Comparison of ENCODE assay signal across 1 cellular context in the genomic region with DNA sequence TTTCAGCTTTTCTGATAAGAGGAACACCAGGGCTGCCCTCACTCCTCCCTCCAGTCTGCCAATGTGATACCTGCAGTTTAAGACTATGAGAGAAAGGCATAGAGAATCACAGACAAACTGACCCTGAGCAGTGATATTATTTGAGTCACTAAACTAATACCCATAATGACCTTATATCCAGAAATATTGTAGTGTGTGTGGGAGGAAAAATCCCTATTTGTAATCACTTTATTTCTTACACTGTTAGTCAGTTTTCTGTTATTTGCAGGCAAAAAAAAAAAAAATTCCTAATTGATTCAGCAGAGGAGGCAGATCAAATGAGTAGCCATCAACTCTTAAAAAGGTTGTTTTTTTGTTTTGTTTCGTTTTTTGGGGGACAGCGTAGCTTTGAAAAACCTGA.
TF ChIP-seq lines count a peak whose summit lies in the region.

No MANE protein-coding gene starts in this region.

TF ChIP-seq in GM23338, 12 proteins besides CTCF, POLR2A, EP300 and RAD21 (continued from another document):
- TF ChIP-seq, protein P1, sequence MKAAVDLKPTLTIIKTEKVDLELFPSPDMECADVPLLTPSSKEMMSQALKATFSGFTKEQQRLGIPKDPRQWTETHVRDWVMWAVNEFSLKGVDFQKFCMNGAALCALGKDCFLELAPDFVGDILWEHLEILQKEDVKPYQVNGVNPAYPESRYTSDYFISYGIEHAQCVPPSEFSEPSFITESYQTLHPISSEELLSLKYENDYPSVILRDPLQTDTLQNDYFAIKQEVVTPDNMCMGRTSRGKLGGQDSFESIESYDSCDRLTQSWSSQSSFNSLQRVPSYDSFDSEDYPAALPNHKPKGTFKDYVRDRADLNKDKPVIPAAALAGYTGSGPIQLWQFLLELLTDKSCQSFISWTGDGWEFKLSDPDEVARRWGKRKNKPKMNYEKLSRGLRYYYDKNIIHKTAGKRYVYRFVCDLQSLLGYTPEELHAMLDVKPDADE (IDR thresholded peaks at IDR 0.05): no peak
- no peak for TF ChIP-seq EZH2phosphoT487 (IDR thresholded peaks at IDR 0.05; ENCODE audit: unreplicated experiment)
- TF ChIP-seq CREB1 (CRISPR knock-in tag; IDR thresholded peaks at IDR 0.05; ENCODE audit: low read depth): no peak
- no peak for TF ChIP-seq ZNF331 (CRISPR knock-in tag; IDR thresholded peaks at IDR 0.05; ENCODE audit: low read depth)
- TF ChIP-seq POLR2AphosphoS5 (IDR thresholded peaks at IDR 0.05; ENCODE audit: low read depth): no peak
- TF ChIP-seq, protein P2, sequence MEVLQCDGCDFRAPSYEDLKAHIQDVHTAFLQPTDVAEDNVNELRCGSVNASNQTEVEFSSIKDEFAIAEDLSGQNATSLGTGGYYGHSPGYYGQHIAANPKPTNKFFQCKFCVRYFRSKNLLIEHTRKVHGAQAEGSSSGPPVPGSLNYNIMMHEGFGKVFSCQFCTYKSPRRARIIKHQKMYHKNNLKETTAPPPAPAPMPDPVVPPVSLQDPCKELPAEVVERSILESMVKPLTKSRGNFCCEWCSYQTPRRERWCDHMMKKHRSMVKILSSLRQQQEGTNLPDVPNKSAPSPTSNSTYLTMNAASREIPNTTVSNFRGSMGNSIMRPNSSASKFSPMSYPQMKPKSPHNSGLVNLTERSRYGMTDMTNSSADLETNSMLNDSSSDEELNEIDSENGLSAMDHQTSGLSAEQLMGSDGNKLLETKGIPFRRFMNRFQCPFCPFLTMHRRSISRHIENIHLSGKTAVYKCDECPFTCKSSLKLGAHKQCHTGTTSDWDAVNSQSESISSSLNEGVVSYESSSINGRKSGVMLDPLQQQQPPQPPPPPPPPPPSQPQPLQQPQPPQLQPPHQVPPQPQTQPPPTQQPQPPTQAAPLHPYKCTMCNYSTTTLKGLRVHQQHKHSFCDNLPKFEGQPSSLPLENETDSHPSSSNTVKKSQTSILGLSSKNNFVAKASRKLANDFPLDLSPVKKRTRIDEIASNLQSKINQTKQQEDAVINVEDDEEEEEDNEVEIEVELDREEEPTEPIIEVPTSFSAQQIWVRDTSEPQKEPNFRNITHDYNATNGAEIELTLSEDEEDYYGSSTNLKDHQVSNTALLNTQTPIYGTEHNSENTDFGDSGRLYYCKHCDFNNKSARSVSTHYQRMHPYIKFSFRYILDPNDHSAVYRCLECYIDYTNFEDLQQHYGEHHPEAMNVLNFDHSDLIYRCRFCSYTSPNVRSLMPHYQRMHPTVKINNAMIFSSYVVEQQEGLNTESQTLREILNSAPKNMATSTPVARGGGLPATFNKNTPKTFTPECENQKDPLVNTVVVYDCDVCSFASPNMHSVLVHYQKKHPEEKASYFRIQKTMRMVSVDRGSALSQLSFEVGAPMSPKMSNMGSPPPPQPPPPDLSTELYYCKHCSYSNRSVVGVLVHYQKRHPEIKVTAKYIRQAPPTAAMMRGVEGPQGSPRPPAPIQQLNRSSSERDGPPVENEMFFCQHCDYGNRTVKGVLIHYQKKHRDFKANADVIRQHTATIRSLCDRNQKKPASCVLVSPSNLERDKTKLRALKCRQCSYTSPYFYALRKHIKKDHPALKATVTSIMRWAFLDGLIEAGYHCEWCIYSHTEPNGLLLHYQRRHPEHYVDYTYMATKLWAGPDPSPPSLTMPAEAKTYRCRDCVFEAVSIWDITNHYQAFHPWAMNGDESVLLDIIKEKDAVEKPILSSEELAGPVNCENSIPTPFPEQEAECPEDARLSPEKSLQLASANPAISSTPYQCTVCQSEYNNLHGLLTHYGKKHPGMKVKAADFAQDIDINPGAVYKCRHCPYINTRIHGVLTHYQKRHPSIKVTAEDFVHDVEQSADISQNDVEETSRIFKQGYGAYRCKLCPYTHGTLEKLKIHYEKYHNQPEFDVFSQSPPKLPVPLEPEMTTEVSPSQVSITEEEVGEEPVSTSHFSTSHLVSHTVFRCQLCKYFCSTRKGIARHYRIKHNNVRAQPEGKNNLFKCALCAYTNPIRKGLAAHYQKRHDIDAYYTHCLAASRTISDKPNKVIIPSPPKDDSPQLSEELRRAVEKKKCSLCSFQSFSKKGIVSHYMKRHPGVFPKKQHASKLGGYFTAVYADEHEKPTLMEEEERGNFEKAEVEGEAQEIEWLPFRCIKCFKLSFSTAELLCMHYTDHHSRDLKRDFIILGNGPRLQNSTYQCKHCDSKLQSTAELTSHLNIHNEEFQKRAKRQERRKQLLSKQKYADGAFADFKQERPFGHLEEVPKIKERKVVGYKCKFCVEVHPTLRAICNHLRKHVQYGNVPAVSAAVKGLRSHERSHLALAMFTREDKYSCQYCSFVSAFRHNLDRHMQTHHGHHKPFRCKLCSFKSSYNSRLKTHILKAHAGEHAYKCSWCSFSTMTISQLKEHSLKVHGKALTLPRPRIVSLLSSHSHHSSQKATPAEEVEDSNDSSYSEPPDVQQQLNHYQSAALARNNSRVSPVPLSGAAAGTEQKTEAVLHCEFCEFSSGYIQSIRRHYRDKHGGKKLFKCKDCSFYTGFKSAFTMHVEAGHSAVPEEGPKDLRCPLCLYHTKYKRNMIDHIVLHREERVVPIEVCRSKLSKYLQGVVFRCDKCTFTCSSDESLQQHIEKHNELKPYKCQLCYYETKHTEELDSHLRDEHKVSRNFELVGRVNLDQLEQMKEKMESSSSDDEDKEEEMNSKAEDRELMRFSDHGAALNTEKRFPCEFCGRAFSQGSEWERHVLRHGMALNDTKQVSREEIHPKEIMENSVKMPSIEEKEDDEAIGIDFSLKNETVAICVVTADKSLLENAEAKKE (CRISPR knock-in tag; IDR thresholded peaks at IDR 0.05): no peak
- TF ChIP-seq STAT1 (IDR thresholded peaks at IDR 0.05; ENCODE audit: unreplicated experiment): no peak
- no peak for TF ChIP-seq EZH2 (IDR thresholded peaks at IDR 0.05; ENCODE audit: low read depth, unreplicated experiment)
- TF ChIP-seq, protein P3, sequence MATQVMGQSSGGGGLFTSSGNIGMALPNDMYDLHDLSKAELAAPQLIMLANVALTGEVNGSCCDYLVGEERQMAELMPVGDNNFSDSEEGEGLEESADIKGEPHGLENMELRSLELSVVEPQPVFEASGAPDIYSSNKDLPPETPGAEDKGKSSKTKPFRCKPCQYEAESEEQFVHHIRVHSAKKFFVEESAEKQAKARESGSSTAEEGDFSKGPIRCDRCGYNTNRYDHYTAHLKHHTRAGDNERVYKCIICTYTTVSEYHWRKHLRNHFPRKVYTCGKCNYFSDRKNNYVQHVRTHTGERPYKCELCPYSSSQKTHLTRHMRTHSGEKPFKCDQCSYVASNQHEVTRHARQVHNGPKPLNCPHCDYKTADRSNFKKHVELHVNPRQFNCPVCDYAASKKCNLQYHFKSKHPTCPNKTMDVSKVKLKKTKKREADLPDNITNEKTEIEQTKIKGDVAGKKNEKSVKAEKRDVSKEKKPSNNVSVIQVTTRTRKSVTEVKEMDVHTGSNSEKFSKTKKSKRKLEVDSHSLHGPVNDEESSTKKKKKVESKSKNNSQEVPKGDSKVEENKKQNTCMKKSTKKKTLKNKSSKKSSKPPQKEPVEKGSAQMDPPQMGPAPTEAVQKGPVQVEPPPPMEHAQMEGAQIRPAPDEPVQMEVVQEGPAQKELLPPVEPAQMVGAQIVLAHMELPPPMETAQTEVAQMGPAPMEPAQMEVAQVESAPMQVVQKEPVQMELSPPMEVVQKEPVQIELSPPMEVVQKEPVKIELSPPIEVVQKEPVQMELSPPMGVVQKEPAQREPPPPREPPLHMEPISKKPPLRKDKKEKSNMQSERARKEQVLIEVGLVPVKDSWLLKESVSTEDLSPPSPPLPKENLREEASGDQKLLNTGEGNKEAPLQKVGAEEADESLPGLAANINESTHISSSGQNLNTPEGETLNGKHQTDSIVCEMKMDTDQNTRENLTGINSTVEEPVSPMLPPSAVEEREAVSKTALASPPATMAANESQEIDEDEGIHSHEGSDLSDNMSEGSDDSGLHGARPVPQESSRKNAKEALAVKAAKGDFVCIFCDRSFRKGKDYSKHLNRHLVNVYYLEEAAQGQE (IDR thresholded peaks at IDR 0.05; ENCODE audit: unreplicated experiment): no peak
